Comparison of ENCODE assay signal across 12 cellular contexts in the genomic region with DNA sequence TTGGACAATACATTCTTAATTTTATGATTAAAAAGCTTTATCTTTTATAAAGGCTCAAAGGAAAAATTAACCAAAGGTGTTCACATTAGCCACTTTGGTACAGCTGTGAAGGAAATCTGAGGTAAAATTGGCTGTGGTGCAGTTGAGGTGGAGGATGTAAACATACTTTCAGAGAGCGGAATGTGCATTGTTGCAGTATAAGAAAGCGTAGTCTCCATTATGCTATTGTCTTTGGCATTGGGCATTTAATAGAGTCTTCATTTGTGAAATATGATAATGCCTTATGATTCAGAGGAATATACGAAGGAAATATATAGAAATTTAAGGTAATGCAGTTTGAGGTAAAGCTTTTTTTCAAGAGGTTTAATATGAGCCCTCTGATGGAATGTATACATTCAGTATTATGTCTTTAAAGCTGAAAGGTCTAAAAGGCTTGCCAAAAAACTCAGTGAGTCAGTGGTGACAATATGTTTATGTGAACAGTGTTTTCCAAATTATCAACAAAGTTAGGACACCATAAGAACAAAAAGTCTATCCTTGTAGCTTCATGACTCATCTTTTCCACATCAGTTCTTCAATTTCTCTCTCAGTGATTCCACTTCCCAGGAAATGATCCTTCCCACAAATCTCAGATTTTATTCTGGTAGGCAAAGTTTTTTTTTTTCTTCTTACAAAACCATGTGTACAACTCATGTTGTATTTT. TPM values are rescaled to one million over a fixed set of nuclear protein-coding genes. Genes with fewer than 3 reads are reported as not detected.
DNase-seq lines count a peak whose midpoint lies in the region; ATAC-seq, FAIRE-seq and TF ChIP-seq lines count a peak whose summit lies in the region.
"Had no signal": no experiment of that assay in that cellular context is flagged by ENCODE, and none has a peak within 500 bp of the region (broad histone marks: within the 10 kb centered on the region; RNA-seq: fewer than 3 reads in every experiment).

No MANE protein-coding gene starts in this region.

- no peak for ATAC-seq in HG02798 (IDR thresholded peaks at IDR 0.05; ENCODE audit: poor library complexity, unreplicated experiment)

- TF ChIP-seq CTCF in cardiac fibroblast (IDR thresholded peaks at IDR 0.05; ENCODE audit: low read depth, low read length) (no peak), GM10248 (IDR thresholded peaks at IDR 0.05; ENCODE audit: control extremely low read depth, extremely low read depth, low read depth, missing control alignments) (no peak)

- peak; percentile 27 for DNase-seq in HS-27A (ENCODE audit: low read depth)
- DNase-seq in cardiac fibroblast (ENCODE audit: low read depth in 2 of 2): peak; percentile 95 to 97
- peak; percentile 89 to 94 for DNase-seq in lung microvascular endothelial cell (ENCODE audit: low read depth in 2 of 2)
- DNase-seq in activated CD4-positive, alpha-beta T cell treated with anti-CD3 and anti-CD28 coated beads, Interleukin-2, amount 50 U/mL, for 1 hour: no peak
- DNase-seq in stimulated activated CD4-positive, alpha-beta T cell treated with anti-CD3 and anti-CD28 coated beads, Interleukin-4, amount 100 ng/mL, for 1 hour: no peak
- DNase-seq in GM10248 (ENCODE audit: extremely low spot score): no peak
- DNase-seq: activated CD4-positive, CD25-positive, alpha-beta regulatory T cell treated with anti-CD3 and anti-CD28 coated beads, Interleukin-2, amount 50 U/mL, for 72 hours; activated naive CD4-positive, alpha-beta T cell treated with anti-CD3 and anti-CD28 coated beads, Interleukin-2, amount 50 U/mL, for 16 hours; NCI-H1417 had no signal

- CTCF ChIA-PET in GM10248 (lab: Yijun Ruan, JAX): interaction anchor here (1.0 to 2.3 kb wide), 2 partner anchors 8 kb away, joined by 4 to 21 read pairs; no protein-coding TSS in a partner anchor

- POLR2A ChIA-PET in GM10248 (lab: Yijun Ruan, JAX): no interaction called here

- no peak overlapping the region for H3K4me3 ChIP-seq in cardiac fibroblast (replicated peaks in 1 of 2; ENCODE audit: low read depth in 2 of 2, low read length in 2 of 2)
- H3K4me3 ChIP-seq: BLaER1 had no signal

- peak; percentile 6 for FAIRE-seq in A204.1 (lab: Jason Lieb, UNC)

RNA-seq across cellular contexts. Expression of a gene that starts 26.9 kb away (rescaled TPM):
- total RNA-seq in lung microvascular endothelial cell: 3.4 and 9.2 TPM in 2 replicates

RNA-seq across cellular contexts. Expression of a gene that starts 43.9 kb away (rescaled TPM):
- 37.9 and 41.2 TPM in 2 replicates for total RNA-seq in lung microvascular endothelial cell

Comparison
In these comparisons a context has a peak if more than half of its experiments do, and no peak if none do; other contexts are left out.
1. DNase-seq: peak in HS-27A (single experiment), cardiac fibroblast (2 of 2) and lung microvascular endothelial cell (2 of 2); none in activated CD4-positive, alpha-beta T cell treated with anti-CD3 and anti-CD28 coated beads, Interleukin-2, amount 50 U/mL, for 1 hour (single experiment), stimulated activated CD4-positive, alpha-beta T cell treated with anti-CD3 and anti-CD28 coated beads, Interleukin-4, amount 100 ng/mL, for 1 hour (single experiment) and GM10248 (single experiment).